ENCODE assay signal across 11 cellular contexts in genomic region chr4:165418116-165418515, GRCh38. TPM values are rescaled to one million over a fixed set of nuclear protein-coding genes. Genes with fewer than 3 reads are reported as not detected.
"Had no signal": no experiment of that assay in that cellular context is flagged by ENCODE, and none has a peak within 500 bp of the region (broad histone marks: within the 10 kb centered on the region; RNA-seq: fewer than 3 reads in every experiment).

No MANE protein-coding gene starts in this region.

- H3K27me3 ChIP-seq: body of pancreas, spleen had no signal

- H3K36me3 ChIP-seq: spleen had no signal

- H3K4me1 ChIP-seq: body of pancreas, spleen had no signal

- DNase-seq: activated CD4-positive, alpha-beta T cell treated with anti-CD3 and anti-CD28 coated beads for 36 hours; activated CD4-positive, alpha-beta T cell treated with anti-CD3 and anti-CD28 coated beads, Interleukin-2, amount 50 U/mL, for 48 hours; amniotic stem cell; body of pancreas; nucleus accumbens; retina; spleen; stimulated activated CD4-positive, alpha-beta T cell treated with anti-CD3 and anti-CD28 coated beads, Interleukin-4, amount 100 ng/mL, for 4 hours had no signal

- H3K27ac ChIP-seq: body of pancreas, spleen had no signal

- ATAC-seq: activated CD4-positive, alpha-beta T cell treated with anti-CD3 and anti-CD28 coated beads for 36 hours; body of pancreas; stimulated activated memory B cell treated with anti-CD40 and anti-IgM and Interleukin-4, amounts not matched to agents 10 μg/mL and 1 μg/mL and 100 μg/mL, for 72 hours; WTC11 had no signal

- H3K4me3 ChIP-seq: body of pancreas, lung, spleen had no signal

- H3K9me3 ChIP-seq: body of pancreas, spleen had no signal

RNA-seq across cellular contexts. Expression of gene CPE, which starts 39.3 kb away (rescaled TPM):
- total RNA-seq: activated CD4-positive, alpha-beta T cell treated with anti-CD3 and anti-CD28 coated beads for 36 hours had no signal
